Comparison of ENCODE assay signal across 16 cellular contexts in genomic region chr20:61817575-61817974, GRCh38.
DNase-seq lines count a peak whose midpoint lies in the region; ATAC-seq, FAIRE-seq and TF ChIP-seq lines count a peak whose summit lies in the region.
"Had no signal": no experiment of that assay in that cellular context is flagged by ENCODE, and none has a peak within 500 bp of the region (broad histone marks: within the 10 kb centered on the region; RNA-seq: fewer than 3 reads in every experiment).

No MANE protein-coding gene starts in this region.

- H3K27ac Mint-ChIP-seq in naive thymus-derived CD4-positive, alpha-beta T cell: no peak overlapping the region
- H3K27ac Mint-ChIP-seq: CD4-positive, alpha-beta T cell had no signal

- H3K9me3 Mint-ChIP-seq in naive thymus-derived CD4-positive, alpha-beta T cell: peaks cover 0 to 6% (median 0%) of the 10 kb centered on the region in 11 donors
- H3K9me3 Mint-ChIP-seq: CD4-positive, alpha-beta T cell; H9 had no signal

- intact Hi-C loops in Right ventricle myocardium inferior (cut with DNase I): no loop called here
- intact Hi-C loops in left cardiac atrium (cut with DNase I): no loop called here
- intact Hi-C loops in kidney (cut with DNase I): no loop called here
- intact Hi-C loops in naive thymus-derived CD4-positive, alpha-beta T cell (cut with micrococcal nuclease): no loop called here

- peaks cover 0 to 18% (median 0%) of the 10 kb centered on the region in 5 donors for H3K27me3 Mint-ChIP-seq in naive thymus-derived CD4-positive, alpha-beta T cell
- H3K27me3 Mint-ChIP-seq: CD4-positive, alpha-beta T cell had no signal

- no peaks in the 10 kb centered on the region for H3K36me3 ChIP-seq in kidney (ENCODE audit: control insufficient read depth in 1 of 2, insufficient read depth in 2 of 2, low read length in 2 of 2)
- no peaks in the 10 kb centered on the region for H3K36me3 ChIP-seq in neuronal stem cell (replicated peaks in 1 of 2; ENCODE audit: control insufficient read depth in 2 of 2, insufficient read depth in 2 of 2, low read length in 2 of 2)
- H3K36me3 ChIP-seq in naive thymus-derived CD4-positive, alpha-beta T cell (ENCODE audit: control insufficient read depth in 2 of 3, insufficient read depth in 3 of 3, low read length in 3 of 3): no peaks in the 10 kb centered on the region

- H2BK120ac ChIP-seq in neuronal stem cell (ENCODE audit: low read depth, low read length): no peak overlapping the region

- H3K9ac ChIP-seq in kidney (ENCODE audit: low read length in 2 of 2): no peak overlapping the region
- H3K9ac ChIP-seq in neuronal stem cell (ENCODE audit: low read depth, low read length, poor library complexity): no peak overlapping the region
- H3K9ac ChIP-seq: GM23248 had no signal

- no peak overlapping the region for H3K4me3 ChIP-seq in kidney (ENCODE audit: low read length in 2 of 2)
- H3K4me3 ChIP-seq in neuronal stem cell (ENCODE audit: low read length in 2 of 2): no peak overlapping the region
- no peak overlapping the region for H3K4me3 ChIP-seq in naive thymus-derived CD4-positive, alpha-beta T cell (ENCODE audit: low read length)
- H3K4me3 ChIP-seq: GM23248 had no signal

- H3K4me1 Mint-ChIP-seq in naive thymus-derived CD4-positive, alpha-beta T cell: no peaks in the 10 kb centered on the region

- H3K27me3 ChIP-seq in neuronal stem cell (ENCODE audit: control insufficient read depth in 3 of 3, insufficient read depth in 3 of 3, low read depth in 1 of 3, low read length in 3 of 3): no peaks in the 10 kb centered on the region
- no peaks in the 10 kb centered on the region for H3K27me3 ChIP-seq in naive thymus-derived CD4-positive, alpha-beta T cell (ENCODE audit: control insufficient read depth in 2 of 2, insufficient read depth in 2 of 2, low read length in 2 of 2)

- FAIRE-seq in HTR-8/SVneo (lab: Jason Lieb, UNC) (peak; percentile 79), kidney (lab: Jason Lieb, UNC) (no peak)

- H4K8ac ChIP-seq in neuronal stem cell (ENCODE audit: low read depth, low read length): no peak overlapping the region

- ATAC-seq in Right ventricle myocardium inferior (no peak), left cardiac atrium (no peak), HG03139 (IDR thresholded peaks at IDR 0.05; ENCODE audit: unreplicated experiment) (no peak)
- no peak for ATAC-seq in naive thymus-derived CD4-positive, alpha-beta T cell

- no peak overlapping the region for H2BK5ac ChIP-seq in neuronal stem cell (ENCODE audit: low read length)

- H4K91ac ChIP-seq in neuronal stem cell (ENCODE audit: low read depth, low read length, poor library complexity): no peak overlapping the region

- H3K79me1 ChIP-seq in neuronal stem cell (ENCODE audit: low read depth, low read length): no peaks in the 10 kb centered on the region

- DNase-seq in Right ventricle myocardium inferior (ENCODE audit: missing footprints) (peak; percentile 34), left cardiac atrium (no peak), HTR-8/SVneo (ENCODE audit: insufficient read length, low spot score) (no peak), kidney (peak; percentile 61), neuronal stem cell (ENCODE audit: low spot score) (no peak)
- DNase-seq in naive thymus-derived CD4-positive, alpha-beta T cell: no peak
- no peak for DNase-seq in activated T-cell treated with anti-CD3 and anti-CD28 coated beads, Interleukin-2, amount 50 U/mL, for 1 hour
- DNase-seq: C1 segment of cervical spinal cord; Calu3; CD4-positive, alpha-beta T cell; DMS 273 treated with DMSO at 0.1 percent for 48 hours; GM23248; H9 had no signal

- no CpG with 5 or more reads among the region's 13 CpGs for WGBS in neuronal stem cell (ENCODE audit: extremely low coverage in 2 of 2, insufficient read length in 2 of 2, insufficient replicate concordance in 1 of 2), 2 donors

- no peak overlapping the region for H3K14ac ChIP-seq in neuronal stem cell (ENCODE audit: low read length)

- POLR2A ChIA-PET in naive thymus-derived CD4-positive, alpha-beta T cell (lab: Charles Lee): no interaction called here

- peak overlapping the region; percentile 56 for H2BK15ac ChIP-seq in neuronal stem cell (ENCODE audit: low read length)

- CTCF ChIA-PET in naive thymus-derived CD4-positive, alpha-beta T cell (lab: Charles Lee): no interaction called here

- H2BK12ac ChIP-seq in neuronal stem cell (ENCODE audit: low read length): peak overlapping the region; percentile 65

- no peak overlapping the region for H3K27ac ChIP-seq in kidney (ENCODE audit: low read depth in 2 of 2, low read length in 2 of 2)
- H3K27ac ChIP-seq in neuronal stem cell (replicated peaks; ENCODE audit: low read length): no peak overlapping the region
- no peak overlapping the region for H3K27ac ChIP-seq in naive thymus-derived CD4-positive, alpha-beta T cell (ENCODE audit: low read depth, low read length)
- H3K27ac ChIP-seq: 22Rv1, GM23248, HL-60 had no signal

- H3K18ac ChIP-seq in neuronal stem cell (ENCODE audit: low read length): peak overlapping the region; percentile 66

- no peak overlapping the region for H3K4ac ChIP-seq in neuronal stem cell (ENCODE audit: low read length)

- H2AK5ac ChIP-seq in neuronal stem cell (ENCODE audit: low read depth, low read length): peak overlapping the region; percentile 85

- no peaks in the 10 kb centered on the region for H3K36me3 Mint-ChIP-seq in naive thymus-derived CD4-positive, alpha-beta T cell

- H3K9me3 ChIP-seq in kidney (ENCODE audit: control insufficient read depth in 1 of 2, low read length in 2 of 2) (no peaks in the 10 kb centered on the region), neuronal stem cell (replicated peaks in 1 of 2; ENCODE audit: control insufficient read depth in 2 of 2, insufficient read depth in 1 of 2, low read depth in 1 of 2, low read length in 2 of 2) (no peaks in the 10 kb centered on the region)
- no peaks in the 10 kb centered on the region for H3K9me3 ChIP-seq in naive thymus-derived CD4-positive, alpha-beta T cell (ENCODE audit: control insufficient read depth in 2 of 3, low read length in 3 of 3)

- H2AFZ ChIP-seq in neuronal stem cell (ENCODE audit: low read length): no peak overlapping the region
- H2AFZ ChIP-seq: GM23248 had no signal

- no peak for TF ChIP-seq CTCF in kidney (IDR thresholded peaks at IDR 0.05; ENCODE audit: borderline replicate concordance, extremely low read depth, insufficient read depth)

- H3K23ac ChIP-seq in neuronal stem cell (ENCODE audit: low read depth, low read length, poor library complexity): no peak overlapping the region

- H3K4me1 ChIP-seq in kidney (ENCODE audit: control insufficient read depth in 1 of 2, insufficient read depth in 1 of 2, low read depth in 1 of 2, low read length in 2 of 2) (peaks cover 0 to under 1% of the 10 kb centered on the region in 2 donors), neuronal stem cell (ENCODE audit: control insufficient read depth in 2 of 2, insufficient read depth in 1 of 2, low read depth in 1 of 2, low read length in 2 of 2) (no peaks in the 10 kb centered on the region)
- H3K4me1 ChIP-seq in naive thymus-derived CD4-positive, alpha-beta T cell (ENCODE audit: control insufficient read depth in 2 of 2, insufficient read depth in 2 of 2, low read length in 2 of 2): no peaks in the 10 kb centered on the region

- H3K4me3 Mint-ChIP-seq in naive thymus-derived CD4-positive, alpha-beta T cell: no peak overlapping the region
- H3K4me3 Mint-ChIP-seq: CD4-positive, alpha-beta T cell; H9 had no signal

- H3K4me2 ChIP-seq in neuronal stem cell (ENCODE audit: insufficient read depth, low read length, poor library complexity, severe bottlenecking): no peak overlapping the region

Comparison
In these comparisons a context has a peak if more than half of its experiments do, and no peak if none do; other contexts are left out.
1. DNase-seq: peak in Right ventricle myocardium inferior (single experiment) and kidney (single experiment); none in left cardiac atrium (single experiment), HTR-8/SVneo (single experiment), neuronal stem cell (single experiment), naive thymus-derived CD4-positive, alpha-beta T cell (0 of 9) and activated T-cell treated with anti-CD3 and anti-CD28 coated beads, Interleukin-2, amount 50 U/mL, for 1 hour (single experiment).